In genomic region chr18:63831080-63831788, GRCh38 we compare ENCODE assay signal across 8 cellular contexts. TPM values are rescaled to one million over a fixed set of nuclear protein-coding genes. Genes with fewer than 3 reads are reported as not detected.
A peak's percentile ranks its signal among the peaks of the same experiment; 100 is the strongest.
DNase-seq lines count a peak whose midpoint lies in the region; ATAC-seq, FAIRE-seq and TF ChIP-seq lines count a peak whose summit lies in the region.

No MANE protein-coding gene starts in this region.

- intact Hi-C loops in GM12878 (cut with micrococcal nuclease; ENCODE audit: unreplicated experiment), result no loop called here

- no peak overlapping the region for H3K4me3 Mint-ChIP-seq in osteocyte (ENCODE audit: unreplicated experiment)

- 25% methylated on average over 6 of the region's 6 CpGs for WGBS in GM12878 (ENCODE audit: insufficient coverage, insufficient replicate concordance, low lambda C conversion rate, missing lambda C conversion rate)

- SMC1A ChIA-PET in GM12878 (lab: Charles Lee; ENCODE audit: uncharacterized antibody, unreplicated experiment), result interaction anchor here (0.9 to 1.3 kb wide), 4 partner anchors 10 to 105 kb away, joined by 3 to 5 read pairs (median 4); no protein-coding TSS in a partner anchor

- no peak overlapping the region for H3K4me3 ChIP-seq in GM12878

- peaks cover 14% of the 10 kb centered on the region; the same call in 1 of the 2 replicates for H3K4me1 ChIP-seq in GM12878 (ENCODE audit: control insufficient read depth, insufficient read depth, low read length)

- no peak overlapping the region for H3K27ac Mint-ChIP-seq in osteocyte (ENCODE audit: unreplicated experiment)

- CTCF ChIA-PET in GM12878 (lab: Yijun Ruan, JAX), result interaction anchor here (0.9 to 1.7 kb wide), 5 partner anchors 12 to 312 kb away, joined by 3 to 9 read pairs (median 3); no protein-coding TSS in a partner anchor

- H3K36me3 ChIP-seq in GM12878 (ENCODE audit: control insufficient read depth in 2 of 2, insufficient read depth in 2 of 2, low read length in 1 of 2), result no peaks in the 10 kb centered on the region

- no peak for TF ChIP-seq RAD21 in GM12878 (IDR thresholded peaks at IDR 0.05; ENCODE audit: insufficient read depth, low read depth, low read length)

- H4K20me1 ChIP-seq in GM12878 (ENCODE audit: control insufficient read depth, insufficient read depth), result no peaks in the 10 kb centered on the region

- peaks cover 2% of the 10 kb centered on the region for H3K4me1 Mint-ChIP-seq in osteocyte (ENCODE audit: unreplicated experiment)

- no peak overlapping the region for H3K27ac ChIP-seq in GM12878 (ENCODE audit: control insufficient read depth, insufficient read depth)

- no TSS peak for BruUV-seq in GM12878 (replicated peaks; lab: Mats Ljungman, UMichigan)

- RAD21 ChIA-PET in GM12878 (lab: Charles Lee; ENCODE audit: unreplicated experiment), result interaction anchor here (0.9 to 1.7 kb wide), 3 partner anchors 13 to 313 kb away, joined by 3 read pairs; no protein-coding TSS in a partner anchor

- no peak overlapping the region for H2AFZ ChIP-seq in GM12878 (ENCODE audit: control insufficient read depth, low read depth, low read length)

- peak; percentile 61 for FAIRE-seq in GM12878 (lab: Jason Lieb, UNC)

- no peak for TF ChIP-seq POLR2A in GM12878 (IDR thresholded peaks at IDR 0.05; ENCODE audit: low read depth, low read length)

- TF ChIP-seq CTCF in GM12878 (IDR thresholded peaks at IDR 0.05 in 2 of 3, conservative IDR thresholded peaks at IDR 0.05 in 1 of 3; ENCODE audit: control insufficient read depth in 2 of 3, extremely low read depth in 1 of 3, insufficient read depth in 1 of 3, low read depth in 3 of 3, low read length in 3 of 3) (no peak), osteocyte (IDR thresholded peaks at IDR 0.05) (no peak)

- DNase-seq in Daoy (ENCODE audit: low read depth), result peak; percentile 63
- no peak for DNase-seq in GM12878 (ENCODE audit: low read depth, low spot score)
- no peak for DNase-seq in NCI-H1092 (lab: John Stamatoyannopoulos, UW)
- no peak for DNase-seq in NCI-H2029 treated with DMSO at 0.1 percent for 48 hours (lab: John Stamatoyannopoulos, UW)
- no peak for DNase-seq in osteocyte (ENCODE audit: extremely low spot score, unreplicated experiment)
- DNase-seq in NCI-H2171 treated with DMSO at 0.1 percent for 48 hours (lab: John Stamatoyannopoulos, UW), result no peak

- no peaks in the 10 kb centered on the region for H3K9me3 ChIP-seq in GM12878 (replicated peaks; ENCODE audit: control insufficient read depth, insufficient read depth, low read length)

- ATAC-seq in GM21515 (IDR thresholded peaks at IDR 0.05; ENCODE audit: unreplicated experiment) (peak; percentile 93), HG03571 (IDR thresholded peaks at IDR 0.05; ENCODE audit: unreplicated experiment) (peak; percentile 92), GM12878 (peak; percentile 91)

- in situ Hi-C loops in GM12878 (cut with MboI), result no loop called here

- H3K36me3 Mint-ChIP-seq in osteocyte (ENCODE audit: unreplicated experiment), result no peaks in the 10 kb centered on the region

- POLR2A ChIA-PET in GM12878 (lab: Charles Lee), result no interaction called here

- no peak overlapping the region for H3K9ac ChIP-seq in GM12878 (ENCODE audit: control insufficient read depth, insufficient read depth, low read length)

- no peak for TF ChIP-seq EP300 in GM12878 (IDR thresholded peaks at IDR 0.05; ENCODE audit: borderline replicate concordance in 1 of 2, control insufficient read depth in 1 of 2, low read depth in 2 of 2, low read length in 2 of 2)

- no peaks in the 10 kb centered on the region for H3K79me2 ChIP-seq in GM12878 (ENCODE audit: control insufficient read depth, insufficient read depth, low read length)

- H3K27me3 Mint-ChIP-seq in osteocyte (ENCODE audit: unreplicated experiment), result peaks cover 36% of the 10 kb centered on the region

- peak overlapping the region; percentile 1; the same call in 1 of the 2 replicates for H3K4me2 ChIP-seq in GM12878 (ENCODE audit: control insufficient read depth, insufficient read depth)

- no peaks in the 10 kb centered on the region for H3K27me3 ChIP-seq in GM12878 (replicated peaks in 1 of 2; ENCODE audit: control insufficient read depth in 2 of 2, insufficient read depth in 2 of 2, low read length in 1 of 2)

- H3K9me3 Mint-ChIP-seq in osteocyte (ENCODE audit: unreplicated experiment), result no peaks in the 10 kb centered on the region

TF ChIP-seq in GM12878, 131 proteins besides CTCF, POLR2A, EP300 and RAD21 (continues in another document):
- TF ChIP-seq CBFB (IDR thresholded peaks at IDR 0.05; ENCODE audit: low read depth) (peak; percentile 77), RUNX3 (IDR thresholded peaks at IDR 0.05; ENCODE audit: low read length) (peak; percentile 97), EED (IDR thresholded peaks at IDR 0.05; ENCODE audit: low read depth) (peak; percentile 69), NFIC (IDR thresholded peaks at IDR 0.05; ENCODE audit: low read depth, low read length) (peak; percentile 51; the same call in 1 of the 2 replicates), IKZF2 (IDR thresholded peaks at IDR 0.05) (peak; percentile 13 to 44; a peak in 2 of 4 replicates), SP1 (IDR thresholded peaks at IDR 0.05; ENCODE audit: low read depth, low read length) (no peak), CREM (IDR thresholded peaks at IDR 0.05; ENCODE audit: low read depth) (0 out of 2 replicates have a peak, but pooled peaks have one; percentile 17), NFXL1 (IDR thresholded peaks at IDR 0.05; ENCODE audit: borderline replicate concordance) (no peak), ZBTB40 (IDR thresholded peaks at IDR 0.05; ENCODE audit: borderline replicate concordance) (0 out of 2 replicates have a peak, but pooled peaks have one; percentile 22)

RNA-seq across cellular contexts. Expression of gene SERPINB7, which starts 56.0 kb away (rescaled TPM):
- total RNA-seq in Daoy (2014; rRNA removed; shearing (Covaris generic)), result 1.4 and 1.7 TPM in 2 replicates
- not detected in 2 replicates for total RNA-seq in GM12878 (2013; cell fraction: nucleolus; rRNA removed)
- not detected in 2 replicates for total RNA-seq in GM12878 (2014; rRNA removed)
- not detected in 2 replicates for total RNA-seq in GM12878 (2014; rRNA removed; fragmentation: Illumina TruSeq; extraction: Trizol)
- total RNA-seq in GM12878 (2021), result not detected in 2 replicates
- not detected for polyA plus RNA-seq in GM12878 (2011; ENCODE audit: low read depth)
- not detected in 2 replicates for polyA plus RNA-seq in GM12878 (2011; rRNA removed)
- not detected in 2 replicates for polyA plus RNA-seq in GM12878 (2011; cell fraction: cytosol; rRNA removed)
- not detected in 2 replicates for polyA plus RNA-seq in GM12878 (2011; cell fraction: nucleus; rRNA removed)
- polyA plus RNA-seq in GM12878 (2012), result not detected in 2 replicates
- not detected in 2 replicates for polyA plus RNA-seq in GM12878 (2014; fragmentation: Illumina TruSeq; extraction: Trizol)
- polyA plus RNA-seq in GM12878 (2014; fragmentation: Nextera tagmentation; extraction: Ambion mirVana), result not detected
- not detected in 2 replicates for polyA plus RNA-seq in GM12878 (2014; rRNA removed)
- polyA plus RNA-seq in GM12878 (2016; fragmentation: Nextera tagmentation; extraction: Ambion mirVana), result not detected
- not detected in 2 replicates for polyA minus RNA-seq in GM12878 (2011; rRNA and poly(A)+ RNA removed)
- polyA minus RNA-seq in GM12878 (2011; cell fraction: cytosol; rRNA and poly(A)+ RNA removed), result not detected in 2 replicates
- not detected in 2 replicates for polyA minus RNA-seq in GM12878 (2011; cell fraction: nucleus; rRNA and poly(A)+ RNA removed)
- total RNA-seq in osteocyte, result not detected in 2 replicates

RNA-seq across cellular contexts. Expression of gene SERPINB2, which starts 56.3 kb away (rescaled TPM):
- 17.2 and 18.1 TPM in 2 replicates for total RNA-seq in Daoy (2014; rRNA removed; shearing (Covaris generic))
- 2.4 and 3.3 TPM in 2 replicates for total RNA-seq in GM12878 (2013; cell fraction: nucleolus; rRNA removed)
- total RNA-seq in GM12878 (2014; rRNA removed), result 12.2 and 19.0 TPM in 2 replicates
- total RNA-seq in GM12878 (2014; rRNA removed; fragmentation: Illumina TruSeq; extraction: Trizol), result 12.2 and 12.9 TPM in 2 replicates
- 9.6 and 12.5 TPM in 2 replicates for total RNA-seq in GM12878 (2021)
- 0.21 TPM for polyA plus RNA-seq in GM12878 (2011; ENCODE audit: low read depth)
- polyA plus RNA-seq in GM12878 (2011; rRNA removed), result 25.3 and 32.2 TPM in 2 replicates
- 14.6 and 15.7 TPM in 2 replicates for polyA plus RNA-seq in GM12878 (2011; cell fraction: cytosol; rRNA removed)
- polyA plus RNA-seq in GM12878 (2011; cell fraction: nucleus; rRNA removed), result 9.3 and 15.7 TPM in 2 replicates
- polyA plus RNA-seq in GM12878 (2012), result 0.32 and 0.45 TPM in 2 replicates
- 19.2 and 22.2 TPM in 2 replicates for polyA plus RNA-seq in GM12878 (2014; fragmentation: Illumina TruSeq; extraction: Trizol)
- polyA plus RNA-seq in GM12878 (2014; fragmentation: Nextera tagmentation; extraction: Ambion mirVana), result 10 to 100 TPM; 14.6 to 15.5 TPM
- polyA plus RNA-seq in GM12878 (2014; rRNA removed), result 11.2 and 17.2 TPM in 2 replicates
- 10 to 100 TPM; 12.4 to 13.4 TPM for polyA plus RNA-seq in GM12878 (2016; fragmentation: Nextera tagmentation; extraction: Ambion mirVana)
- 11.7 and 12.2 TPM in 2 replicates for polyA minus RNA-seq in GM12878 (2011; rRNA and poly(A)+ RNA removed)
- 1.8 and 4.4 TPM in 2 replicates for polyA minus RNA-seq in GM12878 (2011; cell fraction: cytosol; rRNA and poly(A)+ RNA removed)
- polyA minus RNA-seq in GM12878 (2011; cell fraction: nucleus; rRNA and poly(A)+ RNA removed), result 3.2 and 4.4 TPM in 2 replicates
- total RNA-seq in osteocyte, result not detected in 2 replicates
